8 cellular contexts compared by ENCODE assay signal in the genomic region with DNA sequence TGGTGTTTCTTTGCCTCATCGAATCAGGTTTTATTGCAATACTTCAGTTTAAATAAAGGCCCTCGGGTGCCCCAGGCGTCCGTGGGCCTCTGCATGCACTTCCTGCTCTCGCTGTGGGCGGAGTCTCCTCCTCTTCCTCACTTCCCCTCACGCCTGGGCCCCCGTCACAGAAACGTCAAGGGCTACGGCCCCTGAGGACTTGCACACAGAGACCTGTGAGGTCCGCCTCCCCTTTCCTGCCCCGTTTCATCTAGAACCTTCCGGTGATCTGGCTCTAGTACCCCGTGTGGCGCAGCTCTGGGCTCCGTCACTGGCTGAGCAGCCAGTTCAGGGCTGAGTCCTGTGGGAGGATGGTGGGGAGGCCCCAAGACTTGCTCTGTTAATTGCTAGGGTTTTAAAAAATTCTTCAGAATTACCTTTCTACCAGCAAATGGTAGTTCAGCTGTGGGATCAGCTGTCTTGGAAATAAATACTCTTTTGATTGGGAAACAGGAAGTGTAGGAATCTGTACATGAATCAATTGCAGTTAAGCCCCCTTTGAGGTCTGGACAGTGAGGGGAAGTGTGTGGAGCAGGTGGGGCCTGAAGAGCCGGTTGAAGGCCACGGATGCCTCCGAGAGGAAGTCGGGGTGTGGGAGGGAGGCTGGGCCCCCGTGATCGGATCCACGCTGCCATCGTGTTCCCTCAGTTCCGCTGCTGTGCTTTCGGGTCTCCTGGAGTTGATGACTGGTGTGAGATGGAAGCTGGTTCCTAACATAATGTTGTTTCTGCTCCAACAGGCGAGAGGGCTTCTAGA. TPM values are rescaled to one million over a fixed set of nuclear protein-coding genes. Genes with fewer than 3 reads are reported as not detected.
DNase-seq lines count a peak whose midpoint lies in the region; ATAC-seq and TF ChIP-seq lines count a peak whose summit lies in the region.

No MANE protein-coding gene starts in this region.

- peaks cover 5% of the 10 kb centered on the region for H3K9me3 Mint-ChIP-seq in activated CD4-positive, alpha-beta T cell treated with anti-CD3 and anti-CD28 coated beads, Interleukin-2, amount 10 ng/mL, durations not matched to agents 24 days and 14 days
- H3K9me3 Mint-ChIP-seq in endodermal cell: no peaks in the 10 kb centered on the region
- no peaks in the 10 kb centered on the region for H3K9me3 Mint-ChIP-seq in Caco-2 (ENCODE audit: unreplicated experiment)

- H3K4me3 ChIP-seq in endodermal cell (ENCODE audit: low read length): no peak overlapping the region
- peak overlapping the region in 3 of 7 experiments; percentile 1 to 4 (median 4) for H3K4me3 ChIP-seq in skin epidermis
- no peak overlapping the region for H3K4me3 ChIP-seq in Caco-2 (ENCODE audit: low read depth, low read length)

- DNase-seq in GM19238 (ENCODE audit: insufficient read length, low spot score) (peak; percentile 92), endodermal cell (no peak), NCI-H146 (lab: John Stamatoyannopoulos, UW) (no peak), Caco-2 (no peak), epidermal melanocyte (ENCODE audit: insufficient read length, low spot score) (no peak)
- peak; percentile 96 for DNase-seq in activated CD4-positive, alpha-beta T cell treated with anti-CD3 and anti-CD28 coated beads, Interleukin-2, amount 10 ng/mL, durations not matched to agents 24 days and 14 days

- peak overlapping the region; percentile 83 for H3K4me3 Mint-ChIP-seq in activated CD4-positive, alpha-beta T cell treated with anti-CD3 and anti-CD28 coated beads, Interleukin-2, amount 10 ng/mL, durations not matched to agents 24 days and 14 days
- no peak overlapping the region for H3K4me3 Mint-ChIP-seq in endodermal cell
- H3K4me3 Mint-ChIP-seq in Caco-2 (ENCODE audit: unreplicated experiment): no peak overlapping the region

- peak; percentile 54 for ATAC-seq in HG03196 (IDR thresholded peaks at IDR 0.05; ENCODE audit: unreplicated experiment)

- no peak overlapping the region for H3K9ac ChIP-seq in endodermal cell (ENCODE audit: extremely low read depth, low read length, poor library complexity, severe bottlenecking)

- H3K36me3 ChIP-seq in endodermal cell (ENCODE audit: control insufficient read depth, insufficient read depth, low read length) (no peaks in the 10 kb centered on the region), Caco-2 (ENCODE audit: control insufficient read depth, insufficient read depth, low read length) (no peaks in the 10 kb centered on the region)

- H3K27me3 ChIP-seq in endodermal cell (ENCODE audit: control insufficient read depth, insufficient read depth, low read length, poor library complexity, severe bottlenecking): no peaks in the 10 kb centered on the region
- no peaks in the 10 kb centered on the region for H3K27me3 ChIP-seq in Caco-2 (replicated peaks; ENCODE audit: control insufficient read depth, insufficient read depth, low read length)

- POLR2A ChIA-PET in Caco-2 (lab: Charles Lee): no interaction called here

- TF ChIP-seq CTCF in endodermal cell (conservative IDR thresholded peaks at IDR 0.05) (no peak), Caco-2 (IDR thresholded peaks at IDR 0.05; ENCODE audit: insufficient read depth in 1 of 2, low read depth in 1 of 2, low read length in 1 of 2, severe bottlenecking in 1 of 2, unreplicated experiment in 1 of 2) (no peak)

- intact Hi-C loops in activated CD4-positive, alpha-beta T cell treated with anti-CD3 and anti-CD28 coated beads, Interleukin-2, amount 10 ng/mL, durations not matched to agents 24 days and 14 days (cut with micrococcal nuclease): loop anchor here (1.0 to 2.0 kb wide), 3 partner anchors 11 to 337 kb away; a partner anchor contains a TSS
- intact Hi-C loops in Caco-2 (cut with micrococcal nuclease; ENCODE audit: unreplicated experiment): no loop called here

- H3K36me3 Mint-ChIP-seq in activated CD4-positive, alpha-beta T cell treated with anti-CD3 and anti-CD28 coated beads, Interleukin-2, amount 10 ng/mL, durations not matched to agents 24 days and 14 days (ENCODE audit: low read depth): peaks cover 48% of the 10 kb centered on the region
- peaks cover 22% of the 10 kb centered on the region for H3K36me3 Mint-ChIP-seq in endodermal cell (ENCODE audit: low read depth)
- H3K36me3 Mint-ChIP-seq in Caco-2 (ENCODE audit: insufficient read depth, unreplicated experiment): no peaks in the 10 kb centered on the region

- no peaks in the 10 kb centered on the region for H3K9me3 ChIP-seq in endodermal cell (ENCODE audit: control insufficient read depth, low read length)
- H3K9me3 ChIP-seq in Caco-2: no peaks in the 10 kb centered on the region

- no peaks in the 10 kb centered on the region for H3K27me3 Mint-ChIP-seq in activated CD4-positive, alpha-beta T cell treated with anti-CD3 and anti-CD28 coated beads, Interleukin-2, amount 10 ng/mL, durations not matched to agents 24 days and 14 days
- H3K27me3 Mint-ChIP-seq in endodermal cell (ENCODE audit: insufficient read depth): no peaks in the 10 kb centered on the region
- H3K27me3 Mint-ChIP-seq in Caco-2 (ENCODE audit: insufficient read depth, unreplicated experiment): no peaks in the 10 kb centered on the region

- H3K27ac Mint-ChIP-seq in activated CD4-positive, alpha-beta T cell treated with anti-CD3 and anti-CD28 coated beads, Interleukin-2, amount 10 ng/mL, durations not matched to agents 24 days and 14 days: peak overlapping the region; percentile 96
- H3K27ac Mint-ChIP-seq in endodermal cell (peak overlapping the region; percentile 56), Caco-2 (ENCODE audit: unreplicated experiment) (no peak overlapping the region)

- peaks cover 47% of the 10 kb centered on the region for H3K4me1 Mint-ChIP-seq in activated CD4-positive, alpha-beta T cell treated with anti-CD3 and anti-CD28 coated beads, Interleukin-2, amount 10 ng/mL, durations not matched to agents 24 days and 14 days
- H3K4me1 Mint-ChIP-seq in endodermal cell (peaks cover 14% of the 10 kb centered on the region), Caco-2 (ENCODE audit: low read depth, unreplicated experiment) (no peaks in the 10 kb centered on the region)

- H3K4me1 ChIP-seq in endodermal cell (ENCODE audit: control insufficient read depth, insufficient read depth, low read length): no peaks in the 10 kb centered on the region
- no peaks in the 10 kb centered on the region for H3K4me1 ChIP-seq in Caco-2

- no TSS peak for BruUV-seq in Caco-2 (replicated peaks; lab: Mats Ljungman, UMichigan)

- CTCF ChIA-PET in Caco-2 (lab: Charles Lee): no interaction called here

- 96% methylated on average over 19 to 27 of the region's 27 CpGs for WGBS in endodermal cell (ENCODE audit: insufficient coverage in 1 of 2, insufficient read length in 1 of 2), 2 experiments

- H3K27ac ChIP-seq in endodermal cell (ENCODE audit: low read depth, low read length) (no peak overlapping the region), skin epidermis (peak overlapping the region in 17 of 21 experiments; percentile 22 to 96 (median 73))

RNA-seq across cellular contexts. Expression of a gene that starts 10.2 kb away (rescaled TPM):
- 105 and 107 TPM in 2 replicates for total RNA-seq in activated CD4-positive, alpha-beta T cell treated with anti-CD3 and anti-CD28 coated beads, Interleukin-2, amount 10 ng/mL, durations not matched to agents 24 days and 14 days
- total RNA-seq in endodermal cell (10 to 100 TPM; 23.4 to 32.5 TPM), Caco-2 (2022) (0.66 and 1.0 TPM in 2 replicates)
- polyA plus RNA-seq in endodermal cell (2013, experiment 1 of 2): 10.9 TPM
- 11.1 TPM for polyA plus RNA-seq in endodermal cell (2013, experiment 2 of 2)

Comparison
In these comparisons a context has a peak if more than half of its experiments do, and no peak if none do; other contexts are left out.
1. DNase-seq: peak in GM19238 (single experiment) and activated CD4-positive, alpha-beta T cell treated with anti-CD3 and anti-CD28 coated beads, Interleukin-2, amount 10 ng/mL, durations not matched to agents 24 days and 14 days (single experiment); none in endodermal cell (single experiment), NCI-H146 (single experiment), Caco-2 (0 of 2) and epidermal melanocyte (single experiment).
2. RNA of a gene that starts 10.2 kb away (total RNA-seq): 105 to 107 TPM in activated CD4-positive, alpha-beta T cell treated with anti-CD3 and anti-CD28 coated beads, Interleukin-2, amount 10 ng/mL, durations not matched to agents 24 days and 14 days and 23.4 to 32.5 TPM in endodermal cell; 0.66 to 1.0 TPM in Caco-2; every median in the first group is over 10 times any median in the second.